ENCODE assay signal across 1 cellular context in genomic region chr14:104112609-104113571, GRCh38.
A peak's percentile ranks its signal among the peaks of the same experiment; 100 is the strongest.
TF ChIP-seq lines count a peak whose summit lies in the region.

No MANE protein-coding gene starts in this region.

TF ChIP-seq in HEK293, 187 proteins besides CTCF, POLR2A, EP300 and RAD21 (continued from another document):
- TF ChIP-seq ZNF843 (tag by site-specific recombination; IDR thresholded peaks at IDR 0.05) (no peak), ZNF292 (tag by site-specific recombination; IDR thresholded peaks at IDR 0.05; ENCODE audit: borderline replicate concordance, low read depth) (no peak), SETDB1 (IDR thresholded peaks at IDR 0.05; ENCODE audit: insufficient read length, low read length) (no peak), ZNF521 (tag by site-specific recombination; IDR thresholded peaks at IDR 0.05) (no peak), SP3 (tag by site-specific recombination; IDR thresholded peaks at IDR 0.05) (no peak), ZNF660 (tag by site-specific recombination; IDR thresholded peaks at IDR 0.05) (no peak), ZFHX2 (tag by site-specific recombination; conservative IDR thresholded peaks at IDR 0.05) (0 out of 2 replicates have a peak, but pooled peaks have one; percentile 17), ZNF623 (tag by site-specific recombination; IDR thresholded peaks at IDR 0.05) (no peak), GLIS2 (tag by site-specific recombination; IDR thresholded peaks at IDR 0.05) (peak; percentile 43; the same call in 1 of the 2 replicates)
